In genomic region chr9:120925535-120926396, GRCh38 we compare ENCODE assay signal across 8 cellular contexts. TPM values are rescaled to one million over a fixed set of nuclear protein-coding genes. Genes with fewer than 3 reads are reported as not detected.
A peak's percentile ranks its signal among the peaks of the same experiment; 100 is the strongest.
DNase-seq lines count a peak whose midpoint lies in the region; ATAC-seq and TF ChIP-seq lines count a peak whose summit lies in the region.

No MANE protein-coding gene starts in this region.

- H3K27ac ChIP-seq in coronary artery = peak overlapping the region; percentile 87 to 98

- TF ChIP-seq CTCF in activated B cell treated with CpG ODN at 0.5 μM for 24 hours (IDR thresholded peaks at IDR 0.05) (no peak), coronary artery (IDR thresholded peaks at IDR 0.05) (no peak)

- peaks cover 90% of the 10 kb centered on the region for H3K4me1 Mint-ChIP-seq in activated B cell treated with CpG ODN at 0.5 μM for 24 hours

- CTCF ChIA-PET in activated B cell treated with CpG ODN at 0.5 μM for 24 hours (lab: Charles Lee) = interaction anchor here (0.6 to 1.3 kb wide), 7 partner anchors 8 to 57 kb away, joined by 3 to 5 read pairs (median 4); no protein-coding TSS in a partner anchor

- POLR2A ChIA-PET in activated B cell treated with CpG ODN at 0.5 μM for 24 hours (lab: Charles Lee) = interaction anchor here (0.6 to 9.1 kb wide), 20 partner anchors 9 to 231 kb away, joined by 3 to 179 read pairs (median 8); partner anchors contain the start of genes FBXW2 and PHF19

- H3K4me3 ChIP-seq in coronary artery = peak overlapping the region; percentile 53

- ATAC-seq in GM18868 (IDR thresholded peaks at IDR 0.05; ENCODE audit: unreplicated experiment) = peak; percentile 58
- peak; percentile 24 for ATAC-seq in HG03066 (IDR thresholded peaks at IDR 0.05; ENCODE audit: low read depth, unreplicated experiment)
- peak; percentile 51 for ATAC-seq in activated B cell treated with CpG ODN at 0.5 μM for 24 hours (ENCODE audit: low read depth)

- H3K27me3 Mint-ChIP-seq in activated B cell treated with CpG ODN at 0.5 μM for 24 hours = no peaks in the 10 kb centered on the region

- DNase-seq in activated B cell treated with CpG ODN at 0.5 μM for 24 hours = peak; percentile 44
- DNase-seq in coronary artery (ENCODE audit: low spot score) = peak; percentile 85
- DNase-seq in non-pigmented ciliary epithelial cell (ENCODE audit: low read depth) = peak; percentile 73
- DNase-seq in HuH-7 (ENCODE audit: low spot score) = no peak
- DNase-seq in NCI-H2196 treated with DMSO at 0.1 percent for 48 hours (lab: John Stamatoyannopoulos, UW; ENCODE audit: unreplicated experiment) = no peak
- no peak for DNase-seq in NCI-H510A treated with DMSO at 0.1 percent for 48 hours (lab: John Stamatoyannopoulos, UW)

- H3K27ac Mint-ChIP-seq in activated B cell treated with CpG ODN at 0.5 μM for 24 hours = peak overlapping the region; percentile 99

- intact Hi-C loops in activated B cell treated with CpG ODN at 0.5 μM for 24 hours (cut with micrococcal nuclease) = loop anchor here (1.0 to 5.0 kb wide), 6 partner anchors 11 to 343 kb away; partner anchors contain the start of genes CDK5RAP2, CNTRL and PHF19

- peak overlapping the region; percentile 87 for H3K4me3 Mint-ChIP-seq in activated B cell treated with CpG ODN at 0.5 μM for 24 hours

- peaks cover 48% of the 10 kb centered on the region for H3K36me3 Mint-ChIP-seq in activated B cell treated with CpG ODN at 0.5 μM for 24 hours (ENCODE audit: low read depth)

- H3K9me3 Mint-ChIP-seq in activated B cell treated with CpG ODN at 0.5 μM for 24 hours = no peaks in the 10 kb centered on the region

RNA-seq across cellular contexts. Expression of gene TRAF1, which starts 0.8 kb away (rescaled TPM):
- total RNA-seq in activated B cell treated with CpG ODN at 0.5 μM for 24 hours = 115 and 130 TPM in 2 replicates

RNA-seq across cellular contexts. Expression of gene PHF19, which starts 48.8 kb away (rescaled TPM):
- total RNA-seq in activated B cell treated with CpG ODN at 0.5 μM for 24 hours = 50.2 and 55.3 TPM in 2 replicates

Comparison
In these comparisons a context has a peak if more than half of its experiments do, and no peak if none do; other contexts are left out.
1. DNase-seq: peak in activated B cell treated with CpG ODN at 0.5 μM for 24 hours (single experiment), coronary artery (single experiment) and non-pigmented ciliary epithelial cell (single experiment); none in HuH-7 (single experiment), NCI-H2196 treated with DMSO at 0.1 percent for 48 hours (single experiment) and NCI-H510A treated with DMSO at 0.1 percent for 48 hours (single experiment).
2. Peak in every context shown above with its lines, with median percentiles within 50 percentile points of each other: ATAC-seq.